1 cellular context compared by ENCODE assay signal in the genomic region with DNA sequence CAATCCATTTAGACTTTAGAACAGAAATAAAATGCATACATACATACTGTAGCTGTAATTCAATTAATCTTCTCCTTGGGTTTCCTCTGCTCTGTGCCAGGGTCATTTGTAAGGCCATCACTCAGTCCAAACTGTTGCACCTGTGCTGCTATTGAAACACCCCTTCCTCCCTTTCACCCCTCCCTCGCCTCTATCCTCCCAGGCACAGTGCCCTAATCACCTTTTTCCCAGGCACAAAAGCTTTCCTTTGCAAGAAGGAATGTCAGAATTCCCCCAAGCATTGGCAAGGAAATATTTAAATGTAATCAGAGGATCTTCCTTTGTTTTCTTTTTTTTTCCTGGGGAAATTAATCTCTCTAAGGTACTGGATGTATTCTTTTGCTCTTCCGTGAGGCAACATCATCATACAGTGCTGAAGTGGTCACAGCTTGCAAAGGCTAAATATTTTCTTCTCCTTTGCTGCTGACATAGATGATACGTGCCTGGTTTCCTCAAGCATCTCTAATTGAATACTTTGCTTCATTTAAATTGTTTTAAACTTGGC.
TF ChIP-seq lines count a peak whose summit lies in the region.

No MANE protein-coding gene starts in this region.

TF ChIP-seq in WTC11, 78 proteins besides CTCF, POLR2A, EP300 and RAD21 (continued from another document):
- TF ChIP-seq, protein P1, sequence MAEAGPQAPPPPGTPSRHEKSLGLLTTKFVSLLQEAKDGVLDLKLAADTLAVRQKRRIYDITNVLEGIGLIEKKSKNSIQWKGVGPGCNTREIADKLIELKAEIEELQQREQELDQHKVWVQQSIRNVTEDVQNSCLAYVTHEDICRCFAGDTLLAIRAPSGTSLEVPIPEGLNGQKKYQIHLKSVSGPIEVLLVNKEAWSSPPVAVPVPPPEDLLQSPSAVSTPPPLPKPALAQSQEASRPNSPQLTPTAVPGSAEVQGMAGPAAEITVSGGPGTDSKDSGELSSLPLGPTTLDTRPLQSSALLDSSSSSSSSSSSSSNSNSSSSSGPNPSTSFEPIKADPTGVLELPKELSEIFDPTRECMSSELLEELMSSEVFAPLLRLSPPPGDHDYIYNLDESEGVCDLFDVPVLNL (CRISPR knock-in tag; IDR thresholded peaks at IDR 0.05; ENCODE audit: borderline replicate concordance, low read depth) = no peak
